2 cellular contexts compared by ENCODE assay signal in the genomic region with DNA sequence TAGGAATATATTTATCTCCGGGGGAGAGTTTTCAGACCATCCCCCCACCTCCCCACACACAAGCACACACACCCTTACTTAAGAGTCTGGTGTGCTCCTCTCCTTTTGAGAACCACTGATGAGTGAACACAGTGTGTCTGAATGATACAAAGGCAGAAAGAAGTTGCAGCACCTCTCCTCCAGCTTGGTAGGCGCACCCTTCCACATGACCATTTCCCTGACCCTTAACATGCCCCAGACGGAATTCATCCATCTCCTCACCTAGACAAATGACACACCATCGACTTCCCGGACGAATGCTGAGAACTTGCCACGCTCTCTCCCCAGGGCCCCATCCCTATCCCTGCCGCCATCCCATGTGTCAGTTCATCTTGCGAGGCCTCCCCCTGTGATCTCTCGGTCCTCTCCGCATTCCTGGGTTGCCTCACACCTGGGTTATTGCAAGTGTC.
TF ChIP-seq lines count a peak whose summit lies in the region.

No MANE protein-coding gene starts in this region.

TF ChIP-seq in GM12878, 131 proteins besides CTCF, POLR2A, EP300 and RAD21:
- no peak for TF ChIP-seq HDAC2 (IDR thresholded peaks at IDR 0.05)
- no peak for TF ChIP-seq NR2F1 (conservative IDR thresholded peaks at IDR 0.05)
- TF ChIP-seq, protein P1, sequence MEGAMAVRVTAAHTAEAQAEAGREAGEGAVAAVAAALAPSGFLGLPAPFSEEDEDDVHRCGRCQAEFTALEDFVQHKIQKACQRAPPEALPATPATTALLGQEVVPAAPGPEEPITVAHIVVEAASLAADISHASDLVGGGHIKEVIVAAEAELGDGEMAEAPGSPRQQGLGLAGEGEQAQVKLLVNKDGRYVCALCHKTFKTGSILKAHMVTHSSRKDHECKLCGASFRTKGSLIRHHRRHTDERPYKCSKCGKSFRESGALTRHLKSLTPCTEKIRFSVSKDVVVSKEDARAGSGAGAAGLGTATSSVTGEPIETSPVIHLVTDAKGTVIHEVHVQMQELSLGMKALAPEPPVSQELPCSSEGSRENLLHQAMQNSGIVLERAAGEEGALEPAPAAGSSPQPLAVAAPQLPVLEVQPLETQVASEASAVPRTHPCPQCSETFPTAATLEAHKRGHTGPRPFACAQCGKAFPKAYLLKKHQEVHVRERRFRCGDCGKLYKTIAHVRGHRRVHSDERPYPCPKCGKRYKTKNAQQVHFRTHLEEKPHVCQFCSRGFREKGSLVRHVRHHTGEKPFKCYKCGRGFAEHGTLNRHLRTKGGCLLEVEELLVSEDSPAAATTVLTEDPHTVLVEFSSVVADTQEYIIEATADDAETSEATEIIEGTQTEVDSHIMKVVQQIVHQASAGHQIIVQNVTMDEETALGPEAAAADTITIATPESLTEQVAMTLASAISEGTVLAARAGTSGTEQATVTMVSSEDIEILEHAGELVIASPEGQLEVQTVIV (IDR thresholded peaks at IDR 0.05; ENCODE audit: borderline replicate concordance, partially characterized antibody): no peak
- no peak for TF ChIP-seq ZNF622 (IDR thresholded peaks at IDR 0.05)
- no peak for TF ChIP-seq ZNF24 (IDR thresholded peaks at IDR 0.05)
- TF ChIP-seq POLR2AphosphoS2 (IDR thresholded peaks at IDR 0.05; ENCODE audit: low read depth, low read length): no peak
- TF ChIP-seq, protein P2, sequence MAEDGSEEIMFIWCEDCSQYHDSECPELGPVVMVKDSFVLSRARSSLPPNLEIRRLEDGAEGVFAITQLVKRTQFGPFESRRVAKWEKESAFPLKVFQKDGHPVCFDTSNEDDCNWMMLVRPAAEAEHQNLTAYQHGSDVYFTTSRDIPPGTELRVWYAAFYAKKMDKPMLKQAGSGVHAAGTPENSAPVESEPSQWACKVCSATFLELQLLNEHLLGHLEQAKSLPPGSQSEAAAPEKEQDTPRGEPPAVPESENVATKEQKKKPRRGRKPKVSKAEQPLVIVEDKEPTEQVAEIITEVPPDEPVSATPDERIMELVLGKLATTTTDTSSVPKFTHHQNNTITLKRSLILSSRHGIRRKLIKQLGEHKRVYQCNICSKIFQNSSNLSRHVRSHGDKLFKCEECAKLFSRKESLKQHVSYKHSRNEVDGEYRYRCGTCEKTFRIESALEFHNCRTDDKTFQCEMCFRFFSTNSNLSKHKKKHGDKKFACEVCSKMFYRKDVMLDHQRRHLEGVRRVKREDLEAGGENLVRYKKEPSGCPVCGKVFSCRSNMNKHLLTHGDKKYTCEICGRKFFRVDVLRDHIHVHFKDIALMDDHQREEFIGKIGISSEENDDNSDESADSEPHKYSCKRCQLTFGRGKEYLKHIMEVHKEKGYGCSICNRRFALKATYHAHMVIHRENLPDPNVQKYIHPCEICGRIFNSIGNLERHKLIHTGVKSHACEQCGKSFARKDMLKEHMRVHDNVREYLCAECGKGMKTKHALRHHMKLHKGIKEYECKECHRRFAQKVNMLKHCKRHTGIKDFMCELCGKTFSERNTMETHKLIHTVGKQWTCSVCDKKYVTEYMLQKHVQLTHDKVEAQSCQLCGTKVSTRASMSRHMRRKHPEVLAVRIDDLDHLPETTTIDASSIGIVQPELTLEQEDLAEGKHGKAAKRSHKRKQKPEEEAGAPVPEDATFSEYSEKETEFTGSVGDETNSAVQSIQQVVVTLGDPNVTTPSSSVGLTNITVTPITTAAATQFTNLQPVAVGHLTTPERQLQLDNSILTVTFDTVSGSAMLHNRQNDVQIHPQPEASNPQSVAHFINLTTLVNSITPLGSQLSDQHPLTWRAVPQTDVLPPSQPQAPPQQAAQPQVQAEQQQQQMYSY (CRISPR knock-in tag; IDR thresholded peaks at IDR 0.05): no peak
- TF ChIP-seq RBBP5 (conservative IDR thresholded peaks at IDR 0.05): no peak
- TF ChIP-seq, protein P3, sequence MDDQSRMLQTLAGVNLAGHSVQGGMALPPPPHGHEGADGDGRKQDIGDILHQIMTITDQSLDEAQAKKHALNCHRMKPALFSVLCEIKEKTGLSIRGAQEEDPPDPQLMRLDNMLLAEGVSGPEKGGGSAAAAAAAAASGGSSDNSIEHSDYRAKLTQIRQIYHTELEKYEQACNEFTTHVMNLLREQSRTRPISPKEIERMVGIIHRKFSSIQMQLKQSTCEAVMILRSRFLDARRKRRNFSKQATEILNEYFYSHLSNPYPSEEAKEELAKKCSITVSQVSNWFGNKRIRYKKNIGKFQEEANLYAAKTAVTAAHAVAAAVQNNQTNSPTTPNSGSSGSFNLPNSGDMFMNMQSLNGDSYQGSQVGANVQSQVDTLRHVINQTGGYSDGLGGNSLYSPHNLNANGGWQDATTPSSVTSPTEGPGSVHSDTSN (IDR thresholded peaks at IDR 0.05; ENCODE audit: insufficient replicate concordance, low read depth, low read length): no peak
- TF ChIP-seq ZNF217 (IDR thresholded peaks at IDR 0.05): no peak

TF ChIP-seq in liver, 16 proteins besides CTCF, POLR2A, EP300 and RAD21:
- TF ChIP-seq HNF4G (IDR thresholded peaks at IDR 0.05): no peak
- no peak for TF ChIP-seq ATF3 (IDR thresholded peaks at IDR 0.05)
- no peak for TF ChIP-seq MAX (IDR thresholded peaks at IDR 0.05)
- TF ChIP-seq FOXA2 (IDR thresholded peaks at IDR 0.05): no peak
- no peak for TF ChIP-seq TAF1 (conservative IDR thresholded peaks at IDR 0.05)
- no peak for TF ChIP-seq REST (IDR thresholded peaks at IDR 0.05)
- TF ChIP-seq JUND (IDR thresholded peaks at IDR 0.05): no peak
- TF ChIP-seq NR2F2 (IDR thresholded peaks at IDR 0.05): no peak
- no peak for TF ChIP-seq ZBTB33 (IDR thresholded peaks at IDR 0.05)
- no peak for TF ChIP-seq EGR1 (IDR thresholded peaks at IDR 0.05; ENCODE audit: low read depth in 2 of 2)
- no peak for TF ChIP-seq YY1 (IDR thresholded peaks at IDR 0.05)
